Comparison of ENCODE assay signal across 32 cellular contexts in genomic region chr13:76596216-76596615, GRCh38.
"Had no signal": no experiment of that assay in that cellular context is flagged by ENCODE, and none has a peak within 500 bp of the region (broad histone marks: within the 10 kb centered on the region; RNA-seq: fewer than 3 reads in every experiment).

No MANE protein-coding gene starts in this region.

- H3K27me3 Mint-ChIP-seq: activated B cell treated with CpG ODN at 0.5 μM for 24 hours; activated naive CD8-positive, alpha-beta T cell treated with anti-CD3 and anti-CD28 coated beads for 36 hours; IgD-negative memory B cell had no signal

- H3K27ac Mint-ChIP-seq: activated B cell treated with CpG ODN at 0.5 μM for 24 hours; activated CD4-positive, alpha-beta memory T cell treated with anti-CD3 and anti-CD28 coated beads, Interleukin-2, amount 10 ng/mL, durations not matched to agents 7 days and 5 days; activated CD8-positive, alpha-beta memory T cell treated with anti-CD3 and anti-CD28 coated beads, Interleukin-2, amount 10 ng/mL, durations not matched to agents 7 days and 5 days; activated naive CD8-positive, alpha-beta T cell treated with anti-CD3 and anti-CD28 coated beads for 36 hours; IgD-negative memory B cell had no signal

- H3K9me3 ChIP-seq: breast epithelium had no signal

- H3K27me3 ChIP-seq: breast epithelium had no signal

- H3K4me3 Mint-ChIP-seq: activated B cell treated with CpG ODN at 0.5 μM for 24 hours; activated CD4-positive, alpha-beta memory T cell treated with anti-CD3 and anti-CD28 coated beads, Interleukin-2, amount 10 ng/mL, durations not matched to agents 7 days and 5 days; activated CD8-positive, alpha-beta memory T cell treated with anti-CD3 and anti-CD28 coated beads, Interleukin-2, amount 10 ng/mL, durations not matched to agents 7 days and 5 days; activated naive CD8-positive, alpha-beta T cell treated with anti-CD3 and anti-CD28 coated beads for 36 hours; IgD-negative memory B cell had no signal

- H3K4me1 Mint-ChIP-seq: activated B cell treated with CpG ODN at 0.5 μM for 24 hours; activated CD4-positive, alpha-beta memory T cell treated with anti-CD3 and anti-CD28 coated beads, Interleukin-2, amount 10 ng/mL, durations not matched to agents 7 days and 5 days; activated CD8-positive, alpha-beta memory T cell treated with anti-CD3 and anti-CD28 coated beads, Interleukin-2, amount 10 ng/mL, durations not matched to agents 7 days and 5 days; activated naive CD8-positive, alpha-beta T cell treated with anti-CD3 and anti-CD28 coated beads for 36 hours; IgD-negative memory B cell had no signal

- H3K36me3 Mint-ChIP-seq: activated CD8-positive, alpha-beta memory T cell treated with anti-CD3 and anti-CD28 coated beads, Interleukin-2, amount 10 ng/mL, durations not matched to agents 7 days and 5 days; activated naive CD8-positive, alpha-beta T cell treated with anti-CD3 and anti-CD28 coated beads for 36 hours; IgD-negative memory B cell had no signal

- H3K36me3 ChIP-seq: breast epithelium had no signal

- H3K4me1 ChIP-seq: breast epithelium had no signal

- H3K27ac ChIP-seq: breast epithelium, VCaP had no signal

- H3K4me3 ChIP-seq: breast epithelium had no signal

- DNase-seq: activated B cell treated with CpG ODN at 0.5 μM for 24 hours; activated CD4-positive, alpha-beta memory T cell treated with anti-CD3 and anti-CD28 coated beads, Interleukin-2, amount 10 ng/mL, durations not matched to agents 7 days and 5 days; activated CD4-positive, alpha-beta T cell treated with anti-CD3 and anti-CD28 coated beads for 4 hours; activated CD4-positive, alpha-beta T cell treated with anti-CD3 and anti-CD28 coated beads, Interleukin-2, amount 50 U/mL, for 1 hour; activated CD4-positive, CD25-positive, alpha-beta regulatory T cell treated with anti-CD3 and anti-CD28 coated beads, Interleukin-2, amount 50 U/mL, for 72 hours; activated CD8-positive, alpha-beta memory T cell treated with anti-CD3 and anti-CD28 coated beads for 24 hours; activated CD8-positive, alpha-beta memory T cell treated with anti-CD3 and anti-CD28 coated beads, Interleukin-2, amount 10 ng/mL, durations not matched to agents 7 days and 5 days; activated CD8-positive, alpha-beta memory T cell treated with anti-CD3 and anti-CD28 coated beads, Interleukin-2, amount 50 U/mL, for 48 hours; activated effector memory CD4-positive, alpha-beta T cell treated with Interleukin-2 at 50 U/mL for 16 hours; activated naive CD4-positive, alpha-beta T cell; activated naive CD4-positive, alpha-beta T cell treated with anti-CD3 and anti-CD28 coated beads, Interleukin-2, amount 50 U/mL, for 16 hours; activated naive CD8-positive, alpha-beta T cell treated with anti-CD3 and anti-CD28 coated beads for 36 hours; activated T-cell treated with anti-CD3 and anti-CD28 coated beads, Interleukin-2, amount 50 U/mL, for 48 hours; Karpas-422; KBM-7; NCI-H1048; NCI-H1105 treated with DMSO at 0.1 percent for 48 hours; NCI-H1436; NCI-H1694; NCI-H1930; NCI-H2081 treated with DMSO at 0.1 percent for 48 hours; NCI-H345; NCI-H524 treated with DMSO at 0.1 percent for 48 hours; PC-3; Right ventricle myocardium superior; SW 1271; T-helper 1 cell; T-helper 2 cell; T-helper 9 cell had no signal

- H3K9me3 Mint-ChIP-seq: activated B cell treated with CpG ODN at 0.5 μM for 24 hours; activated CD4-positive, alpha-beta memory T cell treated with anti-CD3 and anti-CD28 coated beads, Interleukin-2, amount 10 ng/mL, durations not matched to agents 7 days and 5 days; IgD-negative memory B cell had no signal
